In the genomic region with DNA sequence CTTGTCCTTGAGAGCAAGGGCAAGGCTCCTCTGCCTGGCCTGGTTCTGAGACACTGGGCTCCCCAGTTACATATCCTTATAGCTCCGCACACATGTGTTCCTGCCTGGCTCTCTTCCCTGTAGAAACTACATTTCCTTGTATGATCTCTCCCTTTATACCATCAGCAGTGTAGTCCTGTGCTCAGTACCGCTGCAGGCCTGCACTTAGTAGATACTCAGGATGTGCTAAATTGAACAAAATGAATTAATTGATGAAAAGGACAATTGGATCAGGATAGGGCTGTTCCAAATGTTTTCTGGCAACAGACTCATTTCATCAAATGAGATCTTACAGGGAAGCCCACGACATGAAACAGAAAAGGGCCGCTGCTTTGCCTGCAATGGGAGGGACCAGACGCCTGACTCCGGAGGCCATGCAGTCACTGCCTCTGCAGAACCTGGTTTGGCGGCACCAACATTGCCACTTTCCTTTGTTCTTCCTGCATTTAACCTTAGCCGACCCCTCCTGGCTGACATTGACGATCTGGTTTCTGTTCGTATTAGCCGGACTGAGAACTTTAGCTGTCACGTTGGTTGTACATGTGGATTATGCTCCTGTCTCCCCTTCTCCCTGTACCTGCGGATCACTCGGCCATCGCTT, we compare ENCODE assay signal across 24 cellular contexts.
"Had no signal": no experiment of that assay in that cellular context is flagged by ENCODE, and none has a peak within 500 bp of the region (broad histone marks: within the 10 kb centered on the region; RNA-seq: fewer than 3 reads in every experiment).

No MANE protein-coding gene starts in this region.

- ATAC-seq: activated CD8-positive, alpha-beta T cell treated with anti-CD3 and anti-CD28 coated beads, Interleukin-2, amount 10 ng/mL, durations not matched to agents 7 days and 5 days; effector memory CD8-positive, alpha-beta T cell; naive thymus-derived CD8-positive, alpha-beta T cell; pancreas; psoas muscle had no signal

- H2AFZ ChIP-seq: hepatocyte had no signal

- H3K4me1 ChIP-seq: breast epithelium, colonic mucosa had no signal

- H3K9me3 ChIP-seq: breast epithelium, colonic mucosa, esophagus muscularis mucosa, left ventricle myocardium inferior, neutrophil, pancreas, psoas muscle, right atrium auricular region, thoracic aorta, upper lobe of left lung had no signal

- H3K4me3 ChIP-seq: breast epithelium, colonic mucosa, dorsolateral prefrontal cortex, esophagus muscularis mucosa, hepatocyte, left ventricle myocardium inferior, pancreas, psoas muscle, right atrium auricular region, thoracic aorta, upper lobe of left lung had no signal

- DNase-seq: activated CD4-positive, alpha-beta T cell treated with anti-CD3 and anti-CD28 coated beads for 1 hour; activated CD4-positive, alpha-beta T cell treated with anti-CD3 and anti-CD28 coated beads, Interleukin-2, amount 50 U/mL, for 1 hour; activated CD8-positive, alpha-beta T cell treated with anti-CD3 and anti-CD28 coated beads, Interleukin-2, amount 10 ng/mL, durations not matched to agents 7 days and 5 days; activated gamma-delta T cell treated with Interleukin-2 at 50 U/mL for 16 hours; amniotic stem cell; colonic mucosa; dorsolateral prefrontal cortex; effector memory CD8-positive, alpha-beta T cell; glutamatergic neuron; immature natural killer cell; left ventricle myocardium inferior; naive thymus-derived CD8-positive, alpha-beta T cell; pancreas; stimulated activated CD4-positive, alpha-beta T cell treated with anti-CD3 and anti-CD28 coated beads, Interleukin-4, amount 100 ng/mL, for 24 hours; stimulated activated naive CD4-positive, alpha-beta T cell treated with Interleukin-2 at 50 U/mL for 16 hours; upper lobe of left lung had no signal

- H3K27me3 ChIP-seq: breast epithelium, colonic mucosa, dorsolateral prefrontal cortex, esophagus muscularis mucosa, hepatocyte, neutrophil, pancreas, right atrium auricular region, upper lobe of left lung had no signal

- H3K4me2 ChIP-seq: hepatocyte had no signal

- H3K27ac ChIP-seq: breast epithelium, colonic mucosa, dorsolateral prefrontal cortex, esophagus muscularis mucosa, hepatocyte, left ventricle myocardium inferior, neutrophil, pancreas, psoas muscle, right atrium auricular region, thoracic aorta, upper lobe of left lung, VCaP had no signal

- H3K36me3 ChIP-seq: breast epithelium, colonic mucosa, esophagus muscularis mucosa, left ventricle myocardium inferior, neutrophil, pancreas, right atrium auricular region, thoracic aorta, upper lobe of left lung had no signal

- H3K79me2 ChIP-seq: hepatocyte had no signal
